In the genomic region with DNA sequence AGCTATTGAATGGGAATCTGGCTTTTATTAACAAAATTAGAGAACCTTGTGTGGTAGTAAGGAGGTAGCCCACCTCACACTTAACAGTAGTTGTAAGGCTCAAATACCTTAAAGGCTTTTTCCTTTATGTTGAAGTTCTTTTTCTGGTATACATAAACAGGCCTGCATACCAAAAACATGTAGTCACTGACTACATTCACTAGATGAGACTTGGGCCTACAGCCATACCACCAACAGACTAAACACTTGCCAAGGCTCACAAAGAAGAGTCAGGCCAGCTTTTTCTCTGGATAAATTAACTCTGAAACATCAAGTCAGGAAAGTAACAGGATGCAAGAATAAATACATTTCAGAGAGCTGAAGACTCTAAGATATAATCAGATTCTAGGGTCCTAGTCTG, we compare ENCODE assay signal across 13 cellular contexts.
A peak's percentile ranks its signal among the peaks of the same experiment; 100 is the strongest.
DNase-seq lines count a peak whose midpoint lies in the region; FAIRE-seq and TF ChIP-seq lines count a peak whose summit lies in the region.
"Had no signal": no experiment of that assay in that cellular context is flagged by ENCODE, and none has a peak within 500 bp of the region (broad histone marks: within the 10 kb centered on the region; RNA-seq: fewer than 3 reads in every experiment).

No MANE protein-coding gene starts in this region.

- FAIRE-seq in keratinocyte (lab: Jason Lieb, UNC): peak; percentile 58
- FAIRE-seq in small intestine (lab: Jason Lieb, UNC): no peak
- FAIRE-seq in HTR-8/SVneo (lab: Jason Lieb, UNC): no peak

- H3K4me3 Mint-ChIP-seq in endothelial cell (ENCODE audit: unreplicated experiment): no peak overlapping the region
- H3K4me3 Mint-ChIP-seq: activated T-helper 17 cell treated with anti-CD3 and anti-CD28 coated beads, Interleukin-2, amount 50 U/mL, for 72 hours; stimulated activated naive B cell treated with anti-CD40 and anti-IgM and Interleukin-4, amounts not matched to agents 10 μg/mL and 1 μg/mL and 100 μg/mL, for 72 hours had no signal

- H3K27ac Mint-ChIP-seq in endothelial cell (ENCODE audit: unreplicated experiment): no peak overlapping the region
- H3K27ac Mint-ChIP-seq: activated T-helper 17 cell treated with anti-CD3 and anti-CD28 coated beads, Interleukin-2, amount 50 U/mL, for 72 hours; stimulated activated naive B cell treated with anti-CD40 and anti-IgM and Interleukin-4, amounts not matched to agents 10 μg/mL and 1 μg/mL and 100 μg/mL, for 72 hours had no signal

- dilution Hi-C loops in keratinocyte (cut with MboI; ENCODE audit: extremely low pct_ligation_motif_present, low sequenced_read_pairs): no loop called here

- no peak overlapping the region for H2AFZ ChIP-seq in keratinocyte (ENCODE audit: control insufficient read depth, low read length)

- no peaks in the 10 kb centered on the region for H3K79me2 ChIP-seq in keratinocyte (ENCODE audit: control insufficient read depth, insufficient read depth, low read length)

- peak; percentile 23 for DNase-seq in HCEC 1CT
- DNase-seq in astrocyte of the hippocampus (ENCODE audit: low read depth, low spot score): peak; percentile 92
- DNase-seq in keratinocyte (ENCODE audit: low read depth, low spot score): no peak
- DNase-seq in stromal cell of bone marrow (ENCODE audit: low read depth): peak; percentile 80
- DNase-seq in small intestine: no peak
- DNase-seq in HTR-8/SVneo (ENCODE audit: insufficient read length, low spot score): no peak
- no peak for DNase-seq in endothelial cell (ENCODE audit: low spot score)
- DNase-seq: activated CD4-positive, alpha-beta T cell treated with anti-CD3 and anti-CD28 coated beads for 1 hour; esophagus squamous epithelium; NCI-H1436; nucleus accumbens; stimulated activated naive B cell treated with anti-CD40 and anti-IgM and Interleukin-4, amounts not matched to agents 10 μg/mL and 1 μg/mL and 100 μg/mL, for 72 hours had no signal

- no peak overlapping the region for H3K9ac ChIP-seq in keratinocyte (ENCODE audit: control insufficient read depth, extremely low read depth, insufficient read depth, low read length)

- no peaks in the 10 kb centered on the region for H3K27me3 ChIP-seq in keratinocyte (ENCODE audit: control insufficient read depth, extremely low read depth, insufficient read depth, low read length)
- H3K27me3 ChIP-seq in small intestine (ENCODE audit: control insufficient read depth in 2 of 2, insufficient read depth in 2 of 2, low read length in 2 of 2): no peaks in the 10 kb centered on the region
- H3K27me3 ChIP-seq: esophagus squamous epithelium had no signal

- H3K4me1 ChIP-seq in keratinocyte (ENCODE audit: control insufficient read depth, extremely low read depth, insufficient read depth, low read length) (peaks cover 7% of the 10 kb centered on the region), small intestine (ENCODE audit: control insufficient read depth in 2 of 2, insufficient read depth in 1 of 2, low read depth in 1 of 2, low read length in 1 of 2) (no peaks in the 10 kb centered on the region)

- H3K9me3 ChIP-seq in keratinocyte (ENCODE audit: control insufficient read depth, low read depth, low read length) (no peaks in the 10 kb centered on the region), small intestine (ENCODE audit: control insufficient read depth, low read depth) (no peaks in the 10 kb centered on the region)
- H3K9me3 ChIP-seq: esophagus squamous epithelium had no signal

- no peaks in the 10 kb centered on the region for H3K4me1 Mint-ChIP-seq in endothelial cell (ENCODE audit: unreplicated experiment)
- H3K4me1 Mint-ChIP-seq: activated T-helper 17 cell treated with anti-CD3 and anti-CD28 coated beads, Interleukin-2, amount 50 U/mL, for 72 hours; stimulated activated naive B cell treated with anti-CD40 and anti-IgM and Interleukin-4, amounts not matched to agents 10 μg/mL and 1 μg/mL and 100 μg/mL, for 72 hours had no signal

- no peaks in the 10 kb centered on the region for H4K20me1 ChIP-seq in keratinocyte (ENCODE audit: control insufficient read depth, extremely low read depth, insufficient read depth, low read length)

- H3K4me3 ChIP-seq in keratinocyte (ENCODE audit: control insufficient read depth in 2 of 3, extremely low read depth in 1 of 3, insufficient read depth in 2 of 3, low read depth in 1 of 3, low read length in 3 of 3): no peak overlapping the region
- no peak overlapping the region for H3K4me3 ChIP-seq in small intestine (ENCODE audit: low read depth in 1 of 2, low read length in 2 of 2)
- H3K4me3 ChIP-seq: esophagus squamous epithelium had no signal

- TF ChIP-seq CTCF in keratinocyte (optimal IDR thresholded peaks at IDR 0.05 in 1 of 3, IDR thresholded peaks at IDR 0.05 in 1 of 3, conservative IDR thresholded peaks at IDR 0.05 in 1 of 3; ENCODE audit: extremely low read depth in 1 of 3, insufficient read depth in 2 of 3, low read length in 3 of 3) (no peak), endothelial cell (IDR thresholded peaks at IDR 0.05; ENCODE audit: unreplicated experiment) (no peak)

- no peaks in the 10 kb centered on the region for H3K9me3 Mint-ChIP-seq in endothelial cell (ENCODE audit: unreplicated experiment)
- H3K9me3 Mint-ChIP-seq: activated T-helper 17 cell treated with anti-CD3 and anti-CD28 coated beads, Interleukin-2, amount 50 U/mL, for 72 hours; stimulated activated naive B cell treated with anti-CD40 and anti-IgM and Interleukin-4, amounts not matched to agents 10 μg/mL and 1 μg/mL and 100 μg/mL, for 72 hours had no signal

- no peaks in the 10 kb centered on the region for H3K9me1 ChIP-seq in keratinocyte (ENCODE audit: control insufficient read depth, extremely low read depth, insufficient read depth, low read length)

- H3K4me2 ChIP-seq in keratinocyte (ENCODE audit: control insufficient read depth, extremely low read depth, insufficient read depth, low read depth, low read length): no peak overlapping the region

- H3K36me3 ChIP-seq in keratinocyte (ENCODE audit: control insufficient read depth in 2 of 2, extremely low read depth in 1 of 2, insufficient read depth in 2 of 2, low read length in 2 of 2) (no peaks in the 10 kb centered on the region), small intestine (ENCODE audit: control insufficient read depth in 2 of 2, insufficient read depth in 2 of 2, low read length in 2 of 2) (no peaks in the 10 kb centered on the region)
- H3K36me3 ChIP-seq: esophagus squamous epithelium had no signal

- H3K27me3 Mint-ChIP-seq in endothelial cell (ENCODE audit: unreplicated experiment): no peaks in the 10 kb centered on the region
- H3K27me3 Mint-ChIP-seq: activated T-helper 17 cell treated with anti-CD3 and anti-CD28 coated beads, Interleukin-2, amount 50 U/mL, for 72 hours; stimulated activated naive B cell treated with anti-CD40 and anti-IgM and Interleukin-4, amounts not matched to agents 10 μg/mL and 1 μg/mL and 100 μg/mL, for 72 hours had no signal

- H3K36me3 Mint-ChIP-seq in endothelial cell (ENCODE audit: low read depth, unreplicated experiment): no peaks in the 10 kb centered on the region
- H3K36me3 Mint-ChIP-seq: stimulated activated naive B cell treated with anti-CD40 and anti-IgM and Interleukin-4, amounts not matched to agents 10 μg/mL and 1 μg/mL and 100 μg/mL, for 72 hours had no signal

- H3K27ac ChIP-seq in keratinocyte (ENCODE audit: control insufficient read depth, insufficient read depth, low read length) (no peak overlapping the region), small intestine (ENCODE audit: low read depth in 1 of 2, low read length in 1 of 2) (no peak overlapping the region)
- H3K27ac ChIP-seq: esophagus squamous epithelium had no signal

Comparison
In these comparisons a context has a peak if more than half of its experiments do, and no peak if none do; other contexts are left out.
1. DNase-seq: peak in HCEC 1CT (single experiment), astrocyte of the hippocampus (single experiment) and stromal cell of bone marrow (single experiment); none in keratinocyte (single experiment), small intestine (single experiment), HTR-8/SVneo (single experiment) and endothelial cell (single experiment).